In the genomic region with DNA sequence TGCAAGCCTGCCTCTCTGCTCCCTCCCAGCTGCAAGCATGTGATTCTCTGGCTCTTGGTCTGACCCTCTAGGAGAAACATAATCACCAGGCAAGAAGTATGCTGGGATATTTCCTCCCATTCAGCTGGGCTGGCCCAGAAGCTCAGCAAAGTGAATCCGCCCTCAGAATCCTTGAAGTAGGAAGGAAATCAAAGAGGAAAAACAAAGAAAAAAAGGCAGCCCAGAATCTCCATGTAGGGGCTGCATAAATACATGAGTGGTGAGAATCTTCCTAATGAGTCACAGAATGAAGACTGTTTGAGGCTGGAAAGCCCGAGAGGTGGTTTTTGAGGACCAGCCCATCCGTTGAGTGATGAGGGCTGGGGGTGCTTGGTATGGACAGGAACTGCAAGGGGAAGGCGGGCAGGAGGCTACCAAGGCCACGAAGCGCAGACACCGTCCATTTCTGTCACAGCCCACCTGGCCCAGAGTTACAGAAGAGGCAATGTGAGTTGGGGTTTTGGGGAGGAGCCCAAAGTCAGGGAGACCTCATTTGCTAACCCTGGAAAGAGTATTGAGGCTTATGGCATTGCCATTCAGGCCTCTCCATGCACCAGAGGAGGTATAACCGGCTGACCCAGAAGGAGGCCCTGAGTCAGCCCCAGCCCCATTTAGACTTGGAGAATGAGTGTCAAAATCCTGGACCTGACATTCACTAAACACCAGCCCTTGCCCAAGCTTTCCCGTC, we compare ENCODE assay signal across 11 cellular contexts. TPM values are rescaled to one million over a fixed set of nuclear protein-coding genes. Genes with fewer than 3 reads are reported as not detected.
DNase-seq lines count a peak whose midpoint lies in the region; ATAC-seq and TF ChIP-seq lines count a peak whose summit lies in the region.
"Had no signal": no experiment of that assay in that cellular context is flagged by ENCODE, and none has a peak within 500 bp of the region (broad histone marks: within the 10 kb centered on the region; RNA-seq: fewer than 3 reads in every experiment).

No MANE protein-coding gene starts in this region.

- peaks cover 3 to 6% of the 10 kb centered on the region in 2 donors for H3K4me1 ChIP-seq in ascending aorta
- H3K4me1 ChIP-seq in left lung = peaks cover 0 to 4% of the 10 kb centered on the region in 2 donors
- no peaks in the 10 kb centered on the region for H3K4me1 ChIP-seq in stomach smooth muscle (ENCODE audit: control insufficient read depth, insufficient read depth, low read length)

- ATAC-seq in left lung = peak; percentile 52

- peaks cover 9% of the 10 kb centered on the region for H3K36me3 Mint-ChIP-seq in activated CD4-positive, alpha-beta T cell treated with anti-CD3 and anti-CD28 coated beads, Interleukin-2, amount 10 ng/mL, durations not matched to agents 7 days and 5 days (ENCODE audit: low read depth)

- H3K27me3 Mint-ChIP-seq in activated CD4-positive, alpha-beta T cell treated with anti-CD3 and anti-CD28 coated beads, Interleukin-2, amount 10 ng/mL, durations not matched to agents 7 days and 5 days = no peaks in the 10 kb centered on the region

- intact Hi-C loops in ascending aorta (cut with DNase I) = loop anchor here (2.0 kb wide), 1 partner anchor 31 kb away; no protein-coding TSS in a partner anchor
- intact Hi-C loops in left lung (cut with DNase I) = no loop called here

- no peak for TF ChIP-seq CTCF in ascending aorta (IDR thresholded peaks at IDR 0.05)
- no peak for TF ChIP-seq CTCF in left lung (IDR thresholded peaks at IDR 0.05)

- H3K4me1 Mint-ChIP-seq in activated CD4-positive, alpha-beta T cell treated with anti-CD3 and anti-CD28 coated beads, Interleukin-2, amount 10 ng/mL, durations not matched to agents 7 days and 5 days = peaks cover 58% of the 10 kb centered on the region

- H3K36me3 ChIP-seq in ascending aorta (no peaks in the 10 kb centered on the region), left lung (no peaks in the 10 kb centered on the region), stomach smooth muscle (ENCODE audit: control insufficient read depth in 2 of 2, insufficient read depth in 2 of 2, low read length in 2 of 2) (peaks cover 25 to 27% of the 10 kb centered on the region in 2 donors)

- H3K9me3 ChIP-seq in ascending aorta = no peaks in the 10 kb centered on the region
- no peaks in the 10 kb centered on the region for H3K9me3 ChIP-seq in left lung
- H3K9me3 ChIP-seq in stomach smooth muscle (ENCODE audit: control insufficient read depth in 2 of 2, low read length in 2 of 2) = no peaks in the 10 kb centered on the region

- H3K27ac ChIP-seq in ascending aorta (peak overlapping the region; percentile 20 to 46), left lung (peak overlapping the region in 1 of 2 donors; percentile 43), stomach smooth muscle (ENCODE audit: low read length) (peak overlapping the region; percentile 37)
- H3K27ac ChIP-seq: HL-60 had no signal

- H3K4me3 ChIP-seq in ascending aorta (no peak overlapping the region), left lung (no peak overlapping the region), stomach smooth muscle (ENCODE audit: low read length in 2 of 2) (no peak overlapping the region)

- no peak for DNase-seq in activated CD4-positive, alpha-beta T cell treated with anti-CD3 and anti-CD28 coated beads, Interleukin-2, amount 10 ng/mL, durations not matched to agents 7 days and 5 days
- DNase-seq in activated CD4-positive, alpha-beta T cell treated with anti-CD3 and anti-CD28 coated beads, Interleukin-2, amount 50 U/mL, for 48 hours = no peak
- DNase-seq in ascending aorta (ENCODE audit: low spot score in 2 of 2) (no peak), left lung (no peak), RKO (ENCODE audit: low spot score) (no peak), cortex of kidney (lab: John Stamatoyannopoulos, UW) (no peak), hypothalamus (lab: John Stamatoyannopoulos, UW) (no peak)
- DNase-seq: foreskin melanocyte, H9 had no signal

- H3K9me3 Mint-ChIP-seq in activated CD4-positive, alpha-beta T cell treated with anti-CD3 and anti-CD28 coated beads, Interleukin-2, amount 10 ng/mL, durations not matched to agents 7 days and 5 days = peaks cover 10% of the 10 kb centered on the region
- H3K9me3 Mint-ChIP-seq: H9 had no signal

- H3K27ac Mint-ChIP-seq in activated CD4-positive, alpha-beta T cell treated with anti-CD3 and anti-CD28 coated beads, Interleukin-2, amount 10 ng/mL, durations not matched to agents 7 days and 5 days = peak overlapping the region; percentile 62

- POLR2A ChIA-PET in activated CD4-positive, alpha-beta T cell treated with anti-CD3 and anti-CD28 coated beads, Interleukin-2, amount 10 ng/mL, durations not matched to agents 7 days and 5 days (lab: Charles Lee) = no interaction called here

- no peak overlapping the region for H3K4me3 Mint-ChIP-seq in activated CD4-positive, alpha-beta T cell treated with anti-CD3 and anti-CD28 coated beads, Interleukin-2, amount 10 ng/mL, durations not matched to agents 7 days and 5 days
- H3K4me3 Mint-ChIP-seq: H9 had no signal

- H3K27me3 ChIP-seq in ascending aorta (no peaks in the 10 kb centered on the region), left lung (no peaks in the 10 kb centered on the region), stomach smooth muscle (ENCODE audit: control insufficient read depth in 1 of 2, insufficient read depth in 2 of 2, low read length in 2 of 2) (no peaks in the 10 kb centered on the region)

- no peak overlapping the region for H3K9ac ChIP-seq in stomach smooth muscle (ENCODE audit: low read length in 2 of 2)

- CTCF ChIA-PET in activated CD4-positive, alpha-beta T cell treated with anti-CD3 and anti-CD28 coated beads, Interleukin-2, amount 10 ng/mL, durations not matched to agents 7 days and 5 days (lab: Charles Lee) = interaction anchor here (0.8 to 1.7 kb wide), 5 partner anchors 10 to 42 kb away, joined by 3 to 7 read pairs (median 4); no protein-coding TSS in a partner anchor

RNA-seq across cellular contexts. Expression of gene TGFBR1, which starts 33.4 kb away (rescaled TPM):
- 10 to 100 TPM; 60.7 to 71.2 TPM for total RNA-seq in activated CD4-positive, alpha-beta T cell treated with anti-CD3 and anti-CD28 coated beads, Interleukin-2, amount 10 ng/mL, durations not matched to agents 7 days and 5 days
- total RNA-seq in ascending aorta (13.9 TPM), left lung (10 to 100 TPM; 60.9 to 74.1 TPM)
